In the genomic region with DNA sequence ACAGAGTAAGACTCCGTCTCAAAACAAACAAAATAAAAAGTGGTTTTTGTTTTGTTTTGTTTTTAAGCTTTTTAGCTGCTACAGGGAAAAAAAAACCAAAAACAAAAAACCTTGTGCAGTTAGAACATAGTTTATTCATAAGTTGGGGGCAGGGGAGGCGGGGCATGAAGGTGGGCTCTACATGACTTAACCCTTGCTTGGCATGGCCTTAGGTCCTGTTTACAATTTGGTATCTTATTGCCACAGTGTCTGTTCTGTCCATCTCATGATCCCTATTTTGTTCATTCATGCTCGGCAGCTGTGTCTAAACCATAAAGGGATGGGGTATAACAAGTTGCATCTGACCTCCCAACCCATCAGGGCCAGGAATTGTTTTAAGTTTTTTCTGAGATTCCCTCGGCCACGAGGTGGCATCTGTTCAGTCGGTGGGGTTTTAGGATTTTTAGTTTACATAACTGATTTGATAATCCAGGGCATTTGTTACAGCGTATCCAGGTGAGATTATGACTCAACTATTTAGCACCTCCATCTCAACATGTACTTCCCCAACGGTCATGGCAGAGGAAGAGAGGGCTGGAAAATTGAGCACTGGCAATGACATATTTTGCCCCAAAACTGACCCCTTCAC, we compare ENCODE assay signal across 14 cellular contexts. TPM values are rescaled to one million over a fixed set of nuclear protein-coding genes. Genes with fewer than 3 reads are reported as not detected.
DNase-seq lines count a peak whose midpoint lies in the region; ATAC-seq, FAIRE-seq and TF ChIP-seq lines count a peak whose summit lies in the region.
"Had no signal": no experiment of that assay in that cellular context is flagged by ENCODE, and none has a peak within 500 bp of the region (broad histone marks: within the 10 kb centered on the region; RNA-seq: fewer than 3 reads in every experiment).

No MANE protein-coding gene starts in this region.

- H3K27ac ChIP-seq in GM23338 (ENCODE audit: low read depth) (no peak overlapping the region), small intestine (ENCODE audit: low read depth in 1 of 2, low read length in 1 of 2) (no peak overlapping the region)

- H3K4me3 ChIP-seq in BJ (ENCODE audit: low read depth, low read length): no peak overlapping the region
- no peak overlapping the region for H3K4me3 ChIP-seq in GM23338
- H3K4me3 ChIP-seq in astrocyte of the cerebellum (ENCODE audit: low read depth, low read length): no peak overlapping the region
- no peak overlapping the region for H3K4me3 ChIP-seq in small intestine (ENCODE audit: low read depth in 1 of 2, low read length in 2 of 2)

- no peaks in the 10 kb centered on the region for H3K4me1 ChIP-seq in GM23338 (ENCODE audit: insufficient read depth)
- no peaks in the 10 kb centered on the region for H3K4me1 ChIP-seq in small intestine (ENCODE audit: control insufficient read depth in 2 of 2, insufficient read depth in 1 of 2, low read depth in 1 of 2, low read length in 1 of 2)

- H3K36me3 ChIP-seq in BJ (ENCODE audit: control insufficient read depth, insufficient read depth, low read length): peaks cover 18% of the 10 kb centered on the region
- no peaks in the 10 kb centered on the region for H3K36me3 ChIP-seq in GM23338 (ENCODE audit: insufficient read depth)
- H3K36me3 ChIP-seq in small intestine (ENCODE audit: control insufficient read depth in 2 of 2, insufficient read depth in 2 of 2, low read length in 2 of 2): peaks cover 0 to 4% of the 10 kb centered on the region in 2 donors

- H3K9me3 Mint-ChIP-seq in GM23338: peaks cover 6% of the 10 kb centered on the region; the same call in 1 of the 3 replicates
- H3K9me3 Mint-ChIP-seq: activated CD4-positive, alpha-beta memory T cell treated with anti-CD3 and anti-CD28 coated beads for 36 hours; activated naive CD4-positive, alpha-beta T cell treated with anti-CD3 and anti-CD28 coated beads, Interleukin-2, amount 10 ng/mL, durations not matched to agents 7 days and 5 days; T-helper 2 cell treated with Interferon-gamma antibody and Interleukin-4, amounts not matched to agents 5 μg/mL and 100 μg/mL, for 36 hours had no signal

- CTCF ChIA-PET in BJ (lab: Yijun Ruan, JAX): interaction anchor here (1.2 to 4.5 kb wide), 2 partner anchors 13 to 62 kb away, joined by 4 to 22 read pairs; a partner anchor contains a TSS

- H3K27me3 Mint-ChIP-seq in GM23338 (ENCODE audit: insufficient read depth, low read depth, poor library complexity): peaks cover 5% of the 10 kb centered on the region
- H3K27me3 Mint-ChIP-seq: activated CD4-positive, alpha-beta memory T cell treated with anti-CD3 and anti-CD28 coated beads for 36 hours; activated naive CD4-positive, alpha-beta T cell treated with anti-CD3 and anti-CD28 coated beads, Interleukin-2, amount 10 ng/mL, durations not matched to agents 7 days and 5 days had no signal

- in situ Hi-C loops in astrocyte of the cerebellum (cut with HindIII; ENCODE audit: low sequenced_read_pairs): no loop called here

- no peak overlapping the region for H3K4me2 ChIP-seq in GM23338

- TF ChIP-seq CTCF in BJ (IDR thresholded peaks at IDR 0.05; ENCODE audit: insufficient read depth, low read depth, low read length) (peak; percentile 18; the same call in 1 of the 2 replicates), GM23338 (conservative IDR thresholded peaks at IDR 0.05; ENCODE audit: low read depth in 2 of 2) (peak; percentile 28 to 37; a peak in 3 of 4 replicates), astrocyte of the cerebellum (IDR thresholded peaks at IDR 0.05; ENCODE audit: low read depth, low read length, missing control alignments) (peak; percentile 5)

- no peak for DNase-seq in BJ (ENCODE audit: low read depth)
- DNase-seq in GM23338 (ENCODE audit: low spot score): no peak
- no peak for DNase-seq in astrocyte of the cerebellum (ENCODE audit: low read depth)
- DNase-seq in left lobe of liver (ENCODE audit: low spot score): peak; percentile 37
- DNase-seq in activated CD4-positive, CD25-positive, alpha-beta regulatory T cell (lab: John Stamatoyannopoulos, UW): no peak
- no peak for DNase-seq in iPS-NIHi11 (ENCODE audit: low spot score)
- DNase-seq in small intestine: no peak
- DNase-seq: activated CD4-positive, alpha-beta memory T cell treated with anti-CD3 and anti-CD28 coated beads for 36 hours; activated naive CD4-positive, alpha-beta T cell treated with anti-CD3 and anti-CD28 coated beads, Interleukin-2, amount 10 ng/mL, durations not matched to agents 7 days and 5 days; GOT3 had no signal

- H3K9me3 ChIP-seq in small intestine (ENCODE audit: control insufficient read depth, low read depth): no peaks in the 10 kb centered on the region

- no peaks in the 10 kb centered on the region for H3K9me2 ChIP-seq in GM23338 (ENCODE audit: insufficient read depth)

- H3K4me1 Mint-ChIP-seq in GM23338: no peaks in the 10 kb centered on the region

- H3K4me3 Mint-ChIP-seq in GM23338: no peak overlapping the region
- H3K4me3 Mint-ChIP-seq: activated CD4-positive, alpha-beta memory T cell treated with anti-CD3 and anti-CD28 coated beads for 36 hours; activated naive CD4-positive, alpha-beta T cell treated with anti-CD3 and anti-CD28 coated beads, Interleukin-2, amount 10 ng/mL, durations not matched to agents 7 days and 5 days; T-helper 2 cell treated with Interferon-gamma antibody and Interleukin-4, amounts not matched to agents 5 μg/mL and 100 μg/mL, for 36 hours had no signal

- H3K27ac Mint-ChIP-seq in GM23338: no peak overlapping the region
- H3K27ac Mint-ChIP-seq: activated CD4-positive, alpha-beta memory T cell treated with anti-CD3 and anti-CD28 coated beads for 36 hours; activated naive CD4-positive, alpha-beta T cell treated with anti-CD3 and anti-CD28 coated beads, Interleukin-2, amount 10 ng/mL, durations not matched to agents 7 days and 5 days; T-helper 2 cell treated with Interferon-gamma antibody and Interleukin-4, amounts not matched to agents 5 μg/mL and 100 μg/mL, for 36 hours had no signal

- FAIRE-seq in small intestine (lab: Jason Lieb, UNC): no peak
- FAIRE-seq: islet of Langerhans, RCC 7860 had no signal

- no peak overlapping the region for H2AFZ ChIP-seq in GM23338

- H4K20me1 ChIP-seq in GM23338 (replicated peaks; ENCODE audit: insufficient read depth): no peaks in the 10 kb centered on the region

- 44 to 58% (median 54%) methylated on average over 8 of the region's 8 CpGs for WGBS in small intestine, 3 donors

- H3K36me3 Mint-ChIP-seq in GM23338 (ENCODE audit: low read depth): peaks cover 3% of the 10 kb centered on the region; the same call in 1 of the 3 replicates
- H3K36me3 Mint-ChIP-seq: activated CD4-positive, alpha-beta memory T cell treated with anti-CD3 and anti-CD28 coated beads for 36 hours had no signal

- H3K27me3 ChIP-seq in BJ (ENCODE audit: control insufficient read depth, insufficient read depth, low read length): no peaks in the 10 kb centered on the region
- H3K27me3 ChIP-seq in GM23338 (ENCODE audit: insufficient read depth): no peaks in the 10 kb centered on the region
- H3K27me3 ChIP-seq in small intestine (ENCODE audit: control insufficient read depth in 2 of 2, insufficient read depth in 2 of 2, low read length in 2 of 2): no peaks in the 10 kb centered on the region

- no peaks in the 10 kb centered on the region for H3F3A ChIP-seq in GM23338 (replicated peaks; ENCODE audit: low read depth)

- H3K79me2 ChIP-seq in GM23338 (replicated peaks; ENCODE audit: insufficient read depth): no peaks in the 10 kb centered on the region

- POLR2A ChIA-PET in BJ (lab: Charles Lee): no interaction called here

- ATAC-seq in GM23338: no peak
- ATAC-seq in left lobe of liver: no peak
- ATAC-seq in GM19463 (IDR thresholded peaks at IDR 0.05; ENCODE audit: unreplicated experiment): no peak

TF ChIP-seq in GM23338, 12 proteins besides CTCF, POLR2A, EP300 and RAD21 (continues in another document):
- no peak for TF ChIP-seq ZNF114 (CRISPR knock-in tag; IDR thresholded peaks at IDR 0.05)

RNA-seq across cellular contexts. Expression of a gene that starts 6.9 kb away (rescaled TPM):
- polyA plus RNA-seq in BJ (2011; rRNA removed): 4.6 and 7.5 TPM in 2 replicates
- polyA minus RNA-seq in BJ (2011; rRNA and poly(A)+ RNA removed): 5.9 and 6.5 TPM in 2 replicates
- 12.5 and 16.1 TPM in 2 replicates for total RNA-seq in GM23338 (2014; rRNA removed; shearing (Covaris generic))
- 3.1 TPM in 2 replicates for polyA plus RNA-seq in GM23338 (2016; fragmentation: Nextera tagmentation; extraction: Ambion mirVana)
- total RNA-seq in left lobe of liver: 13.4 TPM
- 1 to 10 TPM; 6.9 to 9.5 (median 8.6) TPM for polyA plus RNA-seq in small intestine

RNA-seq across cellular contexts. Expression of a gene that starts 13.0 kb away (rescaled TPM):
- polyA plus RNA-seq in BJ (2011; rRNA removed) (not detected in 2 replicates), GM23338 (2016; fragmentation: Nextera tagmentation; extraction: Ambion mirVana) (1.4 and 1.5 TPM in 2 replicates), small intestine (10 to 100 TPM; 11.9 to 23.9 (median 16.2) TPM)
- polyA minus RNA-seq in BJ (2011; rRNA and poly(A)+ RNA removed): not detected in 2 replicates
- 3.3 and 5.1 TPM in 2 replicates for total RNA-seq in GM23338 (2014; rRNA removed; shearing (Covaris generic))
- 0.23 TPM for total RNA-seq in left lobe of liver
- total RNA-seq: activated CD4-positive, alpha-beta memory T cell treated with anti-CD3 and anti-CD28 coated beads for 36 hours had no signal

RNA-seq across cellular contexts. Expression of a gene that starts 53.3 kb away (rescaled TPM):
- polyA plus RNA-seq in BJ (2011; rRNA removed) (28.0 and 33.9 TPM in 2 replicates), GM23338 (2016; fragmentation: Nextera tagmentation; extraction: Ambion mirVana) (73.2 and 74.8 TPM in 2 replicates), small intestine (10 to 100 TPM; 50.1 to 65.1 (median 50.3) TPM)
- polyA minus RNA-seq in BJ (2011; rRNA and poly(A)+ RNA removed): 5.2 and 8.3 TPM in 2 replicates
- total RNA-seq in GM23338 (2014; rRNA removed; shearing (Covaris generic)): 37.8 and 70.8 TPM in 2 replicates
- total RNA-seq in left lobe of liver: 24.2 TPM

RNA-seq across cellular contexts. Expression of a gene that starts 59.9 kb away (rescaled TPM):
- polyA plus RNA-seq in BJ (2011; rRNA removed) (0.13 and 0.22 TPM in 2 replicates), GM23338 (2016; fragmentation: Nextera tagmentation; extraction: Ambion mirVana) (1.2 and 2.4 TPM in 2 replicates), small intestine (1 to 10 TPM in 2 of 3 donors, under 1 TPM in 1; 0.54 to 2.1 (median 1.6) TPM)
- 0.19 and 0.36 TPM in 2 replicates for polyA minus RNA-seq in BJ (2011; rRNA and poly(A)+ RNA removed)
- 0.49 TPM in 1 of 2 replicates, not detected in the other for total RNA-seq in GM23338 (2014; rRNA removed; shearing (Covaris generic))
- not detected for total RNA-seq in left lobe of liver
